ENCODE assay signal across 1 cellular context in genomic region chr9:136483589-136484152, GRCh38.
TF ChIP-seq lines count a peak whose summit lies in the region.

No MANE protein-coding gene starts in this region.

TF ChIP-seq in GM12878, 131 proteins besides CTCF, POLR2A, EP300 and RAD21 (continued from another document and continues in another):
- no peak; the same call in 1 of the 2 replicates for TF ChIP-seq HSF1 (IDR thresholded peaks at IDR 0.05; ENCODE audit: low read depth, low read length)
- TF ChIP-seq SP1 (IDR thresholded peaks at IDR 0.05; ENCODE audit: low read depth, low read length) = peak; percentile 40
- TF ChIP-seq HCFC1 (IDR thresholded peaks at IDR 0.05; ENCODE audit: low read length) = peak; percentile 28; the same call in 1 of the 2 replicates
- TF ChIP-seq SMAD1 (IDR thresholded peaks at IDR 0.05; ENCODE audit: low read depth, partially characterized antibody) = no peak
- peak in 1 of 2 experiments; percentile 41; a peak in 2 of 4 replicates for TF ChIP-seq BHLHE40 (IDR thresholded peaks at IDR 0.05; ENCODE audit: borderline replicate concordance in 1 of 2, low read depth in 2 of 2, low read length in 1 of 2)
- no peak for TF ChIP-seq ZBTB11 (CRISPR knock-in tag; IDR thresholded peaks at IDR 0.05)
- TF ChIP-seq E2F4 (IDR thresholded peaks at IDR 0.05; ENCODE audit: low read depth, low read length) = no peak
- no peak for TF ChIP-seq NR2C1 (IDR thresholded peaks at IDR 0.05)
- peak; percentile 77 for TF ChIP-seq KLF5 (IDR thresholded peaks at IDR 0.05; ENCODE audit: partially characterized antibody)
- TF ChIP-seq FOXM1 (IDR thresholded peaks at IDR 0.05; ENCODE audit: low read depth, low read length) = no peak
- peak; percentile 67; the same call in 1 of the 2 replicates for TF ChIP-seq NBN (IDR thresholded peaks at IDR 0.05)
- TF ChIP-seq ZNF384 (IDR thresholded peaks at IDR 0.05; ENCODE audit: borderline replicate concordance, low read depth, low read length) = no peak
- no peak for TF ChIP-seq USF1 (IDR thresholded peaks at IDR 0.05; ENCODE audit: borderline replicate concordance, extremely low read length, insufficient read depth, low read depth, low read length)
- TF ChIP-seq NFIC (IDR thresholded peaks at IDR 0.05; ENCODE audit: low read depth, low read length) = no peak
- no peak for TF ChIP-seq SPI1 (IDR thresholded peaks at IDR 0.05; ENCODE audit: borderline replicate concordance, insufficient read depth, low read depth, low read length)
- 0 out of 2 replicates have a peak, but pooled peaks have one; percentile 24 for TF ChIP-seq MAX (IDR thresholded peaks at IDR 0.05; ENCODE audit: low read depth, low read length)
- TF ChIP-seq ZNF592 (IDR thresholded peaks at IDR 0.05) = 0 out of 2 replicates have a peak, but pooled peaks have one; percentile 42
- TF ChIP-seq YBX1 (IDR thresholded peaks at IDR 0.05) = no peak
- TF ChIP-seq IKZF1 (conservative IDR thresholded peaks at IDR 0.05) = peak; percentile 95
- no peak for TF ChIP-seq BCL11A (IDR thresholded peaks at IDR 0.05; ENCODE audit: low read depth, low read length)
- TF ChIP-seq RELB (IDR thresholded peaks at IDR 0.05; ENCODE audit: low read depth) = 0 out of 2 replicates have a peak, but pooled peaks have one; percentile 11
- TF ChIP-seq STAT1 (conservative IDR thresholded peaks at IDR 0.05) = peak; percentile 97; the same call in 1 of the 2 replicates
- no peak for TF ChIP-seq SRF (IDR thresholded peaks at IDR 0.05; ENCODE audit: low read depth in 2 of 2, low read length in 2 of 2)
- peak; percentile 81 for TF ChIP-seq ZNF687 (IDR thresholded peaks at IDR 0.05)
- peak; percentile 81 for TF ChIP-seq YY1 (IDR thresholded peaks at IDR 0.05; ENCODE audit: low read depth, low read length)
- TF ChIP-seq IRF3 (IDR thresholded peaks at IDR 0.05) = peak; percentile 52
- TF ChIP-seq ESRRA (IDR thresholded peaks at IDR 0.05; ENCODE audit: low read length) = no peak
- TF ChIP-seq RCOR1 (conservative IDR thresholded peaks at IDR 0.05; ENCODE audit: low read depth, low read length) = no peak
- TF ChIP-seq RFX5 (IDR thresholded peaks at IDR 0.05; ENCODE audit: low read depth, low read length) = no peak
- no peak for TF ChIP-seq CHD4 (IDR thresholded peaks at IDR 0.05)
- TF ChIP-seq TAF1 (IDR thresholded peaks at IDR 0.05; ENCODE audit: borderline replicate concordance, low read depth, low read length) = peak; percentile 13; the same call in 1 of the 2 replicates
- no peak for TF ChIP-seq MEF2B (IDR thresholded peaks at IDR 0.05; ENCODE audit: partially characterized antibody, poor library complexity, severe bottlenecking)
- peak; percentile 90 for TF ChIP-seq NRF1 (conservative IDR thresholded peaks at IDR 0.05; ENCODE audit: low read depth, low read length)
- TF ChIP-seq ZNF217 (IDR thresholded peaks at IDR 0.05) = no peak
- no peak for TF ChIP-seq SUZ12 (IDR thresholded peaks at IDR 0.05; ENCODE audit: unreplicated experiment)
- TF ChIP-seq PBX3 (IDR thresholded peaks at IDR 0.05; ENCODE audit: insufficient replicate concordance, low read depth, low read length) = no peak
